Comparison of ENCODE assay signal across 11 cellular contexts in the genomic region with DNA sequence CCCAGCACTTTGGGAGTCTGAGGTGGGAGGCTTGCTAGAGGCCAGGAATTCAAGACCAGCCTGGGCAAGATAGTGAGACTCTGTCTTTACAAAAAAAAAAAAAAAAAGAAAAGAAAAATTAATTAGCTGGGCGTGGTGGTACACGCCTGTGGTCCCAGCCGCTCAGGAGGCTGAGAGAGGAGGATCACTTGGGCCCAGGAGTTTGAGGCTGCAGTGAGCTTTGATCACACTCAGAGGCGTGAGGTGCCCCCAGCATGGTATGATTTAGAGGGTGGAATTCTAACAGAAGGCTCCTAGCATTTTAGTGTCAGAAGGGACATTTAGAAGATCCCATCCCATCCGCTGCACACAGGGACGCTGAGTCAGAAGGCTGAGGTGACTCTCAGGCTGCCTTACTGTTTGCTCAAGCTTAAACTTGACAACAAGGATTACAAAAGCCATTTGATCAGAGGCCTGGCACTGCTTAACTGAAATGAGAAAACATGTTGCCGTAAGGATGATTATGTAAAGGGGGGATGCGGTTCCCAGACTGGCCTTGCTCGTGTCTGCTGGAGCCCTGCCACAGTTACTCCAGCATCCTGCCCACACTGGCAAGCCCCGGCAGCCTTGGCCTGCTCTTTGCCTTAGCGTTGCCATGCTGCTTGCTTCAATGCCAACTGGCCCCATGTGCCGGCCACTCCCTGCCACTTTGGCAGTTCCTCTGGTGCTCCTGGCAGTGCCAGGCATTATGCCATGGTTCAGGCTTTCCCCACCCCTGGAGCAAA. TPM values are rescaled to one million over a fixed set of nuclear protein-coding genes. Genes with fewer than 3 reads are reported as not detected.
DNase-seq lines count a peak whose midpoint lies in the region; ATAC-seq and TF ChIP-seq lines count a peak whose summit lies in the region.
"Had no signal": no experiment of that assay in that cellular context is flagged by ENCODE, and none has a peak within 500 bp of the region (broad histone marks: within the 10 kb centered on the region; RNA-seq: fewer than 3 reads in every experiment).

No MANE protein-coding gene starts in this region.

- no peak for ATAC-seq in natural killer cell treated with Interleukin-12 subunit alpha and Interleukin-12 subunit beta and Interleukin-15 and Interleukin-18, amount 100 ng/mL, for 72 hours
- ATAC-seq in natural killer cell (no peak), GM19455 (IDR thresholded peaks at IDR 0.05; ENCODE audit: unreplicated experiment) (no peak), HG02763 (IDR thresholded peaks at IDR 0.05; ENCODE audit: unreplicated experiment) (no peak)
- ATAC-seq: CD8-positive, alpha-beta T cell had no signal

- no peak for DNase-seq in natural killer cell treated with Interleukin-12 subunit alpha and Interleukin-12 subunit beta and Interleukin-15 and Interleukin-18, amount 100 ng/mL, for 72 hours (ENCODE audit: low spot score)
- no peak for DNase-seq in natural killer cell
- peak; percentile 92 for DNase-seq in cerebellum (ENCODE audit: low spot score)
- DNase-seq in medulla oblongata (ENCODE audit: extremely low spot score) = peak; percentile 82
- DNase-seq in activated naive CD4-positive, alpha-beta T cell treated with anti-CD3 and anti-CD28 coated beads, Interleukin-2, amount 10 ng/mL, durations not matched to agents 7 days and 5 days = no peak
- DNase-seq in activated CD4-positive, alpha-beta T cell treated with anti-CD3 and anti-CD28 coated beads, Interleukin-2, amount 50 U/mL, for 1 hour = no peak
- DNase-seq: CD8-positive, alpha-beta T cell; SJCRH30; stimulated activated CD4-positive, alpha-beta T cell treated with anti-CD3 and anti-CD28 coated beads, Interleukin-4, amount 100 ng/mL, for 24 hours had no signal

- intact Hi-C loops in natural killer cell (cut with micrococcal nuclease) = no loop called here

- H3K9me3 Mint-ChIP-seq in natural killer cell treated with Interleukin-12 subunit alpha and Interleukin-12 subunit beta and Interleukin-15 and Interleukin-18, amount 100 ng/mL, for 72 hours = no peaks in the 10 kb centered on the region
- H3K9me3 Mint-ChIP-seq in natural killer cell = no peaks in the 10 kb centered on the region
- H3K9me3 Mint-ChIP-seq in activated naive CD4-positive, alpha-beta T cell treated with anti-CD3 and anti-CD28 coated beads, Interleukin-2, amount 10 ng/mL, durations not matched to agents 7 days and 5 days = peaks cover 2% of the 10 kb centered on the region
- H3K9me3 Mint-ChIP-seq: CD8-positive, alpha-beta T cell had no signal

- CTCF ChIA-PET in activated naive CD4-positive, alpha-beta T cell treated with anti-CD3 and anti-CD28 coated beads, Interleukin-2, amount 10 ng/mL, durations not matched to agents 7 days and 5 days (lab: Charles Lee) = interaction anchor here (0.8 to 2.8 kb wide), 2 partner anchors 25 to 26 kb away, joined by 3 to 11 read pairs; no protein-coding TSS in a partner anchor

- no peak overlapping the region for H3K4me3 Mint-ChIP-seq in natural killer cell treated with Interleukin-12 subunit alpha and Interleukin-12 subunit beta and Interleukin-15 and Interleukin-18, amount 100 ng/mL, for 72 hours
- no peak overlapping the region for H3K4me3 Mint-ChIP-seq in natural killer cell
- H3K4me3 Mint-ChIP-seq in activated naive CD4-positive, alpha-beta T cell treated with anti-CD3 and anti-CD28 coated beads, Interleukin-2, amount 10 ng/mL, durations not matched to agents 7 days and 5 days = no peak overlapping the region
- H3K4me3 Mint-ChIP-seq: CD8-positive, alpha-beta T cell had no signal

- H3K27me3 Mint-ChIP-seq in natural killer cell treated with Interleukin-12 subunit alpha and Interleukin-12 subunit beta and Interleukin-15 and Interleukin-18, amount 100 ng/mL, for 72 hours = no peaks in the 10 kb centered on the region
- H3K27me3 Mint-ChIP-seq in natural killer cell (ENCODE audit: low read depth in 2 of 2) = peaks cover 0 to 7% of the 10 kb centered on the region in 2 donors
- H3K27me3 Mint-ChIP-seq in activated naive CD4-positive, alpha-beta T cell treated with anti-CD3 and anti-CD28 coated beads, Interleukin-2, amount 10 ng/mL, durations not matched to agents 7 days and 5 days = peaks cover 4% of the 10 kb centered on the region

- peaks cover 9% of the 10 kb centered on the region for H3K36me3 Mint-ChIP-seq in natural killer cell treated with Interleukin-12 subunit alpha and Interleukin-12 subunit beta and Interleukin-15 and Interleukin-18, amount 100 ng/mL, for 72 hours
- H3K36me3 Mint-ChIP-seq in natural killer cell = no peaks in the 10 kb centered on the region
- peaks cover 20% of the 10 kb centered on the region for H3K36me3 Mint-ChIP-seq in activated naive CD4-positive, alpha-beta T cell treated with anti-CD3 and anti-CD28 coated beads, Interleukin-2, amount 10 ng/mL, durations not matched to agents 7 days and 5 days
- H3K36me3 Mint-ChIP-seq: CD8-positive, alpha-beta T cell had no signal

- no peak for TF ChIP-seq CTCF in natural killer cell (IDR thresholded peaks at IDR 0.05)

- H3K27ac Mint-ChIP-seq in natural killer cell treated with Interleukin-12 subunit alpha and Interleukin-12 subunit beta and Interleukin-15 and Interleukin-18, amount 100 ng/mL, for 72 hours = peak overlapping the region; percentile 98 to 100
- H3K27ac Mint-ChIP-seq in natural killer cell = no peak overlapping the region
- no peak overlapping the region for H3K27ac Mint-ChIP-seq in activated naive CD4-positive, alpha-beta T cell treated with anti-CD3 and anti-CD28 coated beads, Interleukin-2, amount 10 ng/mL, durations not matched to agents 7 days and 5 days

- H3K4me1 Mint-ChIP-seq in natural killer cell treated with Interleukin-12 subunit alpha and Interleukin-12 subunit beta and Interleukin-15 and Interleukin-18, amount 100 ng/mL, for 72 hours (ENCODE audit: low read depth in 2 of 2) = peaks cover 56 to 57% of the 10 kb centered on the region in 2 donors
- peaks cover 42 to 64% of the 10 kb centered on the region in 2 donors for H3K4me1 Mint-ChIP-seq in natural killer cell
- peaks cover 66% of the 10 kb centered on the region for H3K4me1 Mint-ChIP-seq in activated naive CD4-positive, alpha-beta T cell treated with anti-CD3 and anti-CD28 coated beads, Interleukin-2, amount 10 ng/mL, durations not matched to agents 7 days and 5 days

RNA-seq across cellular contexts. Expression of a gene that starts 45.6 kb away (rescaled TPM):
- 10 to 100 TPM; 34.5 to 34.7 TPM for total RNA-seq in natural killer cell treated with Interleukin-12 subunit alpha and Interleukin-12 subunit beta and Interleukin-15 and Interleukin-18, amount 100 ng/mL, for 72 hours
- total RNA-seq in natural killer cell (10 to 100 TPM in 1 of 3 donors, 1 to 10 TPM in 2; 3.9 to 13.8 (median 5.6) TPM), cerebellum (44.3 TPM)

Comparison
In these comparisons a context has a peak if more than half of its experiments do, and no peak if none do; other contexts are left out.
1. H3K27ac Mint-ChIP-seq: peak in natural killer cell treated with Interleukin-12 subunit alpha and Interleukin-12 subunit beta and Interleukin-15 and Interleukin-18, amount 100 ng/mL, for 72 hours (2 of 2); none in natural killer cell (0 of 2) and activated naive CD4-positive, alpha-beta T cell treated with anti-CD3 and anti-CD28 coated beads, Interleukin-2, amount 10 ng/mL, durations not matched to agents 7 days and 5 days (single experiment).
2. DNase-seq: peak in cerebellum (single experiment) and medulla oblongata (single experiment); none in natural killer cell treated with Interleukin-12 subunit alpha and Interleukin-12 subunit beta and Interleukin-15 and Interleukin-18, amount 100 ng/mL, for 72 hours (single experiment), natural killer cell (single experiment), activated naive CD4-positive, alpha-beta T cell treated with anti-CD3 and anti-CD28 coated beads, Interleukin-2, amount 10 ng/mL, durations not matched to agents 7 days and 5 days (single experiment) and activated CD4-positive, alpha-beta T cell treated with anti-CD3 and anti-CD28 coated beads, Interleukin-2, amount 50 U/mL, for 1 hour (single experiment).